Comparison of ENCODE assay signal across 22 cellular contexts in the genomic region with DNA sequence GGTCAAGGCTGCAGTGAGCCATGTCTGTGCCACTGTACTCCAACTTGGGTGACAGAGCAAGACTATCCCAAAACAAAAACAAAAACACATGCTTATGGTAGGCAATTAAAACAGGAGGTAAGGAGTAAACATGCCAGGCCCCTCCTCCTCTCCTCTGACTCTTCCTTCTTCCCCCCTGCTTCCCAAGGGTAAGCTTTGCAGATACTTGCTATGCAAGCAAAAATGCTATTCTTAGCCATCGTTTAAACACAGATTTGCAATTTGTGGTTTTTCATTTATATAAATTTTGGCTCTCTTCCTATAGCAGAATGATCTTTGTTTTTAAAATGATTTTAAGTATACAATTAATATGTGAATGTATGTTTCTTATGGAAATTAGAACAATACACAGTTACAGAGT. TPM values are rescaled to one million over a fixed set of nuclear protein-coding genes. Genes with fewer than 3 reads are reported as not detected.
A peak's percentile ranks its signal among the peaks of the same experiment; 100 is the strongest.
DNase-seq lines count a peak whose midpoint lies in the region; ATAC-seq and TF ChIP-seq lines count a peak whose summit lies in the region.
"Had no signal": no experiment of that assay in that cellular context is flagged by ENCODE, and none has a peak within 500 bp of the region (broad histone marks: within the 10 kb centered on the region; RNA-seq: fewer than 3 reads in every experiment).

No MANE protein-coding gene starts in this region.

- 0% methylated on average over 1 of the region's 1 CpG for WGBS in mammary epithelial cell (ENCODE audit: low coverage, missing lambda C conversion rate)
- no CpG with 5 or more reads among the region's 1 CpG for WGBS in trophoblast cell (ENCODE audit: extremely low coverage, insufficient coverage, insufficient read length)

- TF ChIP-seq CTCF in mammary epithelial cell (conservative IDR thresholded peaks at IDR 0.05 in 1 of 2, IDR thresholded peaks at IDR 0.05 in 1 of 2; ENCODE audit: extremely low read depth in 1 of 2, insufficient read depth in 1 of 2, low read depth in 1 of 2, low read length in 2 of 2) (no peak), breast epithelium (IDR thresholded peaks at IDR 0.05) (no peak), RWPE1 (conservative IDR thresholded peaks at IDR 0.05; ENCODE audit: low read depth) (no peak)

- no peaks in the 10 kb centered on the region for H3K27me3 ChIP-seq in mammary epithelial cell (ENCODE audit: insufficient read depth, low read length)
- no peaks in the 10 kb centered on the region for H3K27me3 ChIP-seq in breast epithelium
- no peaks in the 10 kb centered on the region for H3K27me3 ChIP-seq in trophoblast cell (ENCODE audit: insufficient read depth, low read length)
- H3K27me3 ChIP-seq: MG63 had no signal

- peaks cover 2% of the 10 kb centered on the region for H3K79me1 ChIP-seq in trophoblast cell (ENCODE audit: low read length)

- no peak overlapping the region for H3K27ac ChIP-seq in mammary epithelial cell (ENCODE audit: insufficient read depth, low read depth, low read length)
- H3K27ac ChIP-seq in breast epithelium: no peak overlapping the region
- H3K27ac ChIP-seq in RWPE1: peak overlapping the region; percentile 46; the same call in 1 of the 2 replicates
- no peak overlapping the region for H3K27ac ChIP-seq in trophoblast cell (ENCODE audit: low read depth, low read length)
- H3K27ac ChIP-seq: 22Rv1, HL-60 had no signal

- H3K18ac ChIP-seq in trophoblast cell (ENCODE audit: low read length): no peak overlapping the region

- H3K9ac ChIP-seq in mammary epithelial cell (ENCODE audit: insufficient read depth, low read length) (no peak overlapping the region), trophoblast cell (ENCODE audit: low read length) (no peak overlapping the region)

- H3K27me3 Mint-ChIP-seq in activated CD8-positive, alpha-beta T cell treated with anti-CD3 and anti-CD28 coated beads, Interleukin-2, amount 10 ng/mL, durations not matched to agents 7 days and 5 days (ENCODE audit: low read depth): no peaks in the 10 kb centered on the region
- H3K27me3 Mint-ChIP-seq: CD4-positive, CD25-positive, alpha-beta regulatory T cell had no signal

- no peak overlapping the region for H2BK12ac ChIP-seq in trophoblast cell (ENCODE audit: low read length)

- peak overlapping the region; percentile 80 for H3K4ac ChIP-seq in trophoblast cell (ENCODE audit: low read depth, low read length)

- dilution Hi-C loops in mammary epithelial cell (cut with HindIII; ENCODE audit: low sequenced_read_pairs): no loop called here

- H3K9me3 ChIP-seq in mammary epithelial cell (replicated peaks; ENCODE audit: insufficient read depth, low read length) (no peaks in the 10 kb centered on the region), breast epithelium (no peaks in the 10 kb centered on the region), trophoblast cell (ENCODE audit: insufficient read depth, low read depth, low read length) (no peaks in the 10 kb centered on the region)
- H3K9me3 ChIP-seq: MG63 had no signal

- CTCF ChIA-PET in mammary epithelial cell (lab: Charles Lee; ENCODE audit: low non-redundant PET) (no interaction called here), RWPE1 (lab: Yijun Ruan, JAX) (interaction anchor here (0.6 to 1.1 kb wide), 3 partner anchors 14 to 212 kb away, joined by 3 to 4 read pairs (median 3); no protein-coding TSS in a partner anchor)
- CTCF ChIA-PET in activated CD8-positive, alpha-beta T cell treated with anti-CD3 and anti-CD28 coated beads, Interleukin-2, amount 10 ng/mL, durations not matched to agents 7 days and 5 days (lab: Charles Lee): no interaction called here

- no peak overlapping the region for H3K14ac ChIP-seq in trophoblast cell (ENCODE audit: low read length)

- in situ Hi-C loops in mammary epithelial cell (cut with MboI; ENCODE audit: low sequenced_read_pairs in 2 of 2): no loop called here

- no peak for TF ChIP-seq POLR2A in breast epithelium (IDR thresholded peaks at IDR 0.05)

- intact Hi-C loops in mammary epithelial cell (cut with micrococcal nuclease) (no loop called here), breast epithelium (cut with DNase I; ENCODE audit: low total_unique reads) (no loop called here)

- H3K36me3 Mint-ChIP-seq in activated CD8-positive, alpha-beta T cell treated with anti-CD3 and anti-CD28 coated beads, Interleukin-2, amount 10 ng/mL, durations not matched to agents 7 days and 5 days (ENCODE audit: low read depth): no peaks in the 10 kb centered on the region
- H3K36me3 Mint-ChIP-seq: CD4-positive, CD25-positive, alpha-beta regulatory T cell had no signal

- POLR2A ChIA-PET in RWPE1 (lab: Yijun Ruan, JAX; ENCODE audit: low non-redundant PET): no interaction called here
- POLR2A ChIA-PET in activated CD8-positive, alpha-beta T cell treated with anti-CD3 and anti-CD28 coated beads, Interleukin-2, amount 10 ng/mL, durations not matched to agents 7 days and 5 days (lab: Charles Lee): no interaction called here

- no peak overlapping the region for H3K27ac Mint-ChIP-seq in activated CD8-positive, alpha-beta T cell treated with anti-CD3 and anti-CD28 coated beads, Interleukin-2, amount 10 ng/mL, durations not matched to agents 7 days and 5 days
- H3K27ac Mint-ChIP-seq: B cell had no signal

- H2BK120ac ChIP-seq in trophoblast cell (ENCODE audit: insufficient read depth, low read length, poor library complexity): no peak overlapping the region

- no peak overlapping the region for H2AFZ ChIP-seq in mammary epithelial cell (ENCODE audit: low read depth, low read length)
- H2AFZ ChIP-seq in trophoblast cell (ENCODE audit: insufficient read depth, low read length, poor library complexity): no peak overlapping the region

- no peak overlapping the region for H3K23ac ChIP-seq in trophoblast cell (ENCODE audit: low read length)

- H3K36me3 ChIP-seq in mammary epithelial cell (ENCODE audit: insufficient read depth, low read length): no peaks in the 10 kb centered on the region
- H3K36me3 ChIP-seq in breast epithelium: no peaks in the 10 kb centered on the region
- no peaks in the 10 kb centered on the region for H3K36me3 ChIP-seq in trophoblast cell (ENCODE audit: control insufficient read depth in 1 of 2, insufficient read depth in 2 of 2, low read length in 2 of 2)
- H3K36me3 ChIP-seq: MG63 had no signal

- no TSS peak for BruUV-seq in mammary epithelial cell (replicated peaks; lab: Mats Ljungman, UMichigan)

- no peaks in the 10 kb centered on the region for H3K9me3 Mint-ChIP-seq in activated CD8-positive, alpha-beta T cell treated with anti-CD3 and anti-CD28 coated beads, Interleukin-2, amount 10 ng/mL, durations not matched to agents 7 days and 5 days (ENCODE audit: insufficient read depth)
- H3K9me3 Mint-ChIP-seq: CD4-positive, CD25-positive, alpha-beta regulatory T cell had no signal

- H3K4me2 ChIP-seq in mammary epithelial cell (ENCODE audit: insufficient read depth, low read depth, low read length) (peak overlapping the region; percentile 13), trophoblast cell (ENCODE audit: low read length) (no peak overlapping the region)

- no peaks in the 10 kb centered on the region for H4K20me1 ChIP-seq in mammary epithelial cell (ENCODE audit: insufficient read depth, low read length)

- no peak overlapping the region for H3K4me3 ChIP-seq in mammary epithelial cell (replicated peaks in 1 of 3; ENCODE audit: insufficient read depth in 1 of 3, low read depth in 2 of 3, low read length in 3 of 3)
- no peak overlapping the region for H3K4me3 ChIP-seq in breast epithelium
- H3K4me3 ChIP-seq in trophoblast cell (ENCODE audit: low read depth, low read length): no peak overlapping the region
- H3K4me3 ChIP-seq: MG63 had no signal

- no peaks in the 10 kb centered on the region for H3K4me1 Mint-ChIP-seq in activated CD8-positive, alpha-beta T cell treated with anti-CD3 and anti-CD28 coated beads, Interleukin-2, amount 10 ng/mL, durations not matched to agents 7 days and 5 days (ENCODE audit: low read depth)

- ATAC-seq in GM21381 (IDR thresholded peaks at IDR 0.05; ENCODE audit: unreplicated experiment): no peak
- ATAC-seq in activated CD8-positive, alpha-beta T cell treated with anti-CD3 and anti-CD28 coated beads, Interleukin-2, amount 10 ng/mL, durations not matched to agents 7 days and 5 days: no peak
- no peak for ATAC-seq in GM21526 (IDR thresholded peaks at IDR 0.05; ENCODE audit: low FRiP score, unreplicated experiment)

- H3K79me2 ChIP-seq in mammary epithelial cell (ENCODE audit: insufficient read depth, low read length) (peaks cover 97% of the 10 kb centered on the region), trophoblast cell (ENCODE audit: control insufficient read depth, insufficient read depth, low read length, poor library complexity) (peaks cover 31% of the 10 kb centered on the region)

- H4K12ac ChIP-seq in trophoblast cell (ENCODE audit: low read depth, low read length): no peak overlapping the region

- H4K8ac ChIP-seq in trophoblast cell (ENCODE audit: low read depth, low read length): no peak overlapping the region

- DNase-seq in mammary epithelial cell (no peak), breast epithelium (ENCODE audit: low spot score in 2 of 2) (no peak), RWPE1 (ENCODE audit: low spot score) (no peak), fibroblast of peridontal ligament (ENCODE audit: extremely low read depth) (peak; percentile 68), trophoblast cell (no peak)
- DNase-seq in activated CD8-positive, alpha-beta T cell treated with anti-CD3 and anti-CD28 coated beads, Interleukin-2, amount 10 ng/mL, durations not matched to agents 7 days and 5 days: no peak
- DNase-seq: CD4-positive, CD25-positive, alpha-beta regulatory T cell; MG63; NCI-H1105 treated with DMSO at 0.1 percent for 48 hours; NCI-H146; NCI-H2029; NCI-H446 treated with DMSO at 0.1 percent for 48 hours; NCI-H526; NCI-H82; NK-92 treated with Interleukin-12 subunit alpha and Interleukin-12 subunit beta, amount 100 ng/mL, for 24 hours; PC-3; Right ventricle myocardium superior had no signal

- H4K91ac ChIP-seq in trophoblast cell (ENCODE audit: low read depth, low read length): no peak overlapping the region

- H2BK5ac ChIP-seq in trophoblast cell (ENCODE audit: low read depth, low read length, poor library complexity): no peak overlapping the region

- no peak overlapping the region for H2AK5ac ChIP-seq in trophoblast cell (ENCODE audit: low read length)

- H3K4me1 ChIP-seq in mammary epithelial cell (ENCODE audit: insufficient read depth, low read length) (peaks cover 21% of the 10 kb centered on the region), breast epithelium (peaks cover 0 to 5% of the 10 kb centered on the region in 2 donors), trophoblast cell (ENCODE audit: control insufficient read depth in 1 of 2, insufficient read depth in 2 of 2, low read length in 2 of 2) (peaks cover 15 to 28% of the 10 kb centered on the region in 2 experiments)

- H3K4me3 Mint-ChIP-seq in activated CD8-positive, alpha-beta T cell treated with anti-CD3 and anti-CD28 coated beads, Interleukin-2, amount 10 ng/mL, durations not matched to agents 7 days and 5 days: no peak overlapping the region
- H3K4me3 Mint-ChIP-seq: B cell; CD4-positive, CD25-positive, alpha-beta regulatory T cell had no signal

RNA-seq across cellular contexts. Expression of a gene that starts 41.9 kb away (rescaled TPM):
- total RNA-seq in mammary epithelial cell (10 to 100 TPM; 42.3 to 60.3 TPM), breast epithelium (100 to 1,000 TPM in 2 of 3 donors, 10 to 100 TPM in 1; 61.8 to 146 (median 103) TPM)
- polyA plus RNA-seq in mammary epithelial cell: 20.7 TPM
- polyA minus RNA-seq in mammary epithelial cell: 117 TPM
- 121 and 126 TPM in 2 replicates for polyA plus RNA-seq in trophoblast cell (2013)
- total RNA-seq in activated CD8-positive, alpha-beta T cell treated with anti-CD3 and anti-CD28 coated beads, Interleukin-2, amount 10 ng/mL, durations not matched to agents 7 days and 5 days: 10 to 100 TPM in 1 of 2 experiments, 1 to 10 TPM in 1; 9.1 to 10.6 TPM
